In the genomic region with DNA sequence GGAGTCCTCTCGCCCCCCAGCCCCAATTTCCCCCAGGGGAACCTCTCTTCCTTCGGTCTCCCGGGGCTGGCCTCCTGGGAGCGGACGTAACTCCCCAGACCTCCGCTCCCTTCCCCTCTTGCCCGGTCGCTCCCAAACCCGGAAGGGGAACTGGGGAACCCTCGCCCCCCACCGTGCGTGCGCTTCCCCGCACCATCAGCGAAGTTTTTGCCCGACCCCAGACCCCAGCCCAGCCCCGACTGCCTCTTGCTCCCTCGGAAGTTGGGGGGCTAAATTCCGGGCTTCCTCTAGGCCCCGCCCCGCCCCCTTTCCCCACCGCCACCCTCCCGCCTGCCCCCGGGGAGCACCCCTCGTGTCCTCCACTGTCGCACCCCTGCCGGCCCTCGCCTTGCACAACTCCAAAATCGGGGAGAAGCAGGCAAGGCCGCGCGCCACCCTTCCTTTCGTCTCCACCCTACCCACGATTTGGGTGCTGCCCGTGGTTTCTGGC, we compare ENCODE assay signal across 8 cellular contexts. TPM values are rescaled to one million over a fixed set of nuclear protein-coding genes. Genes with fewer than 3 reads are reported as not detected.
DNase-seq lines count a peak whose midpoint lies in the region; ATAC-seq, FAIRE-seq and TF ChIP-seq lines count a peak whose summit lies in the region.

No MANE protein-coding gene starts in this region.

- H3K4me2 ChIP-seq in A549: peak overlapping the region; percentile 93

- H3K4me3 ChIP-seq in A549: peak overlapping the region; percentile 77
- H3K4me3 ChIP-seq in heart left ventricle: peak overlapping the region; percentile 79 to 100 (median 96)
- H3K4me3 ChIP-seq in retinal pigment epithelial cell (ENCODE audit: low read length): peak overlapping the region; percentile 92

- TF ChIP-seq CTCF in A549 (IDR thresholded peaks at IDR 0.05): no peak
- TF ChIP-seq CTCF in heart left ventricle (IDR thresholded peaks at IDR 0.05): no peak
- no peak for TF ChIP-seq CTCF in retinal pigment epithelial cell (conservative IDR thresholded peaks at IDR 0.05; ENCODE audit: low read depth, low read length)

- peaks cover 0 to 29% (median 26%) of the 10 kb centered on the region in 9 donors for H3K36me3 ChIP-seq in heart left ventricle

- POLR2A ChIA-PET in A549 (lab: Yijun Ruan, JAX): no interaction called here

- ATAC-seq in A549 (peak; percentile 37 to 45), GM19035 (IDR thresholded peaks at IDR 0.05; ENCODE audit: unreplicated experiment) (peak; percentile 5), heart left ventricle (peak in 2 of 4 donors; percentile 1 to 2), HG03175 (IDR thresholded peaks at IDR 0.05; ENCODE audit: unreplicated experiment) (no peak)
- no peak for ATAC-seq in activated naive CD4-positive, alpha-beta T cell treated with anti-CD3 and anti-CD28 coated beads, Interleukin-2, amount 50 U/mL, for 72 hours

- peak overlapping the region; percentile 87 to 99 for H3K27ac ChIP-seq in A549
- H3K27ac ChIP-seq in heart left ventricle: peak overlapping the region; percentile 88 to 100 (median 98)

- WGBS in A549 (ENCODE audit: missing lambda C conversion rate): under 1% methylated on average over 27 of the region's 35 CpGs
- 1% methylated on average over 19 to 35 of the region's 35 CpGs for WGBS in heart left ventricle, 4 donors

- H3K4me1 ChIP-seq in A549 (peaks cover 10% of the 10 kb centered on the region), heart left ventricle (peaks cover 0 to 40% (median 12%) of the 10 kb centered on the region in 12 donors)

- no peak for TF ChIP-seq EP300 in A549 (IDR thresholded peaks at IDR 0.05)

- DNase-seq in A549 (ENCODE audit: low read depth in 1 of 2, low spot score in 1 of 2) (no peak), NCI-H69 (lab: John Stamatoyannopoulos, UW) (peak; percentile 87), heart left ventricle (peak in 4 of 5 donors; percentile 59 to 79 (median 62)), retinal pigment epithelial cell (ENCODE audit: low read depth) (no peak), NCI-H510A treated with DMSO at 0.1 percent for 48 hours (lab: John Stamatoyannopoulos, UW) (no peak)
- DNase-seq in activated naive CD4-positive, alpha-beta T cell treated with anti-CD3 and anti-CD28 coated beads, Interleukin-2, amount 50 U/mL, for 72 hours (ENCODE audit: low spot score in 2 of 2): peak in 1 of 2 donors; percentile 50

- intact Hi-C loops in heart left ventricle (cut with DNase I): loop anchor here in 6 of 10 donors (1.0 to 10.0 kb wide), 9 partner anchors 31 to 89 kb away; a partner anchor contains a TSS

- FAIRE-seq in A549 (lab: Jason Lieb, UNC): no peak

- H3K9me3 ChIP-seq in A549 (no peaks in the 10 kb centered on the region), heart left ventricle (no peaks in the 10 kb centered on the region)

- TF ChIP-seq POLR2A in A549 (IDR thresholded peaks at IDR 0.05; ENCODE audit: low read length) (no peak), heart left ventricle (IDR thresholded peaks at IDR 0.05) (no peak)

- no peaks in the 10 kb centered on the region for H3K27me3 ChIP-seq in heart left ventricle

- CTCF ChIA-PET in A549 (lab: Yijun Ruan, JAX): interaction anchor here (0.5 to 5.6 kb wide), 3 partner anchors 16 to 115 kb away, joined by 3 to 72 read pairs (median 5); no protein-coding TSS in a partner anchor

- H3K36me3 Mint-ChIP-seq in activated naive CD4-positive, alpha-beta T cell treated with anti-CD3 and anti-CD28 coated beads, Interleukin-2, amount 50 U/mL, for 72 hours: peaks cover 15 to 16% of the 10 kb centered on the region in 2 donors

- TF ChIP-seq RAD21 in A549 (conservative IDR thresholded peaks at IDR 0.05 in 1 of 2, IDR thresholded peaks at IDR 0.05 in 1 of 2): no peak

- no peaks in the 10 kb centered on the region for H3K9me3 Mint-ChIP-seq in activated naive CD4-positive, alpha-beta T cell treated with anti-CD3 and anti-CD28 coated beads, Interleukin-2, amount 50 U/mL, for 72 hours

- H3K27ac Mint-ChIP-seq in activated naive CD4-positive, alpha-beta T cell treated with anti-CD3 and anti-CD28 coated beads, Interleukin-2, amount 50 U/mL, for 72 hours: peak overlapping the region; percentile 93 to 97

TF ChIP-seq in A549, 52 proteins besides CTCF, POLR2A, EP300 and RAD21:
- TF ChIP-seq RNF2 (IDR thresholded peaks at IDR 0.05; ENCODE audit: borderline replicate concordance, low read depth) (no peak), EHF (CRISPR knock-in tag; IDR thresholded peaks at IDR 0.05) (no peak), SREBF2 (IDR thresholded peaks at IDR 0.05) (no peak), JUN (IDR thresholded peaks at IDR 0.05) (peak in 1 of 2 experiments; percentile 67; a peak in 2 of 5 replicates), PHF8 (IDR thresholded peaks at IDR 0.05; ENCODE audit: borderline replicate concordance, low read depth) (0 out of 2 replicates have a peak, but pooled peaks have one; percentile 29)

RNA-seq across cellular contexts. Expression of a gene that starts 0.4 kb away (rescaled TPM):
- polyA plus RNA-seq in A549 (2011; rRNA removed) (50.8 and 67.2 TPM in 2 replicates), A549 (2017; fragmentation: RNase III; extraction: RNeasy Plus Mini Kit Qiagen cat#74134 plus additional on column Dnase treatment) (156 to 169 TPM (median 163 TPM) in 3 replicates), heart left ventricle (100 to 1,000 TPM in 1 of 2 donors, 10 to 100 TPM in 1; 48.0 to 199 TPM)
- polyA plus RNA-seq in A549 (2012; cell fraction: cytosol; rRNA removed): 209 and 297 TPM in 2 replicates
- polyA plus RNA-seq in A549 (2012; cell fraction: nucleus; rRNA removed): 258 and 281 TPM in 2 replicates
- 66.3 and 103 TPM in 2 replicates for polyA minus RNA-seq in A549 (2011; rRNA and poly(A)+ RNA removed)
- 100 to 1,000 TPM; 213 to 239 TPM for total RNA-seq in activated naive CD4-positive, alpha-beta T cell treated with anti-CD3 and anti-CD28 coated beads, Interleukin-2, amount 50 U/mL, for 72 hours
- total RNA-seq in heart left ventricle: 100 to 1,000 TPM in 7 of 9 donors, 10 to 100 TPM in 2; 94.8 to 188 (median 122) TPM

RNA-seq across cellular contexts. Expression of a gene that starts 17.7 kb away (rescaled TPM):
- polyA plus RNA-seq in A549 (2011; rRNA removed) (not detected in 2 replicates), A549 (2017; fragmentation: RNase III; extraction: RNeasy Plus Mini Kit Qiagen cat#74134 plus additional on column Dnase treatment) (not detected in 3 replicates), heart left ventricle (not detected)
- not detected in 2 replicates for polyA plus RNA-seq in A549 (2012; cell fraction: cytosol; rRNA removed)
- not detected in 2 replicates for polyA plus RNA-seq in A549 (2012; cell fraction: nucleus; rRNA removed)
- polyA minus RNA-seq in A549 (2011; rRNA and poly(A)+ RNA removed): not detected in 2 replicates
- not detected for total RNA-seq in activated naive CD4-positive, alpha-beta T cell treated with anti-CD3 and anti-CD28 coated beads, Interleukin-2, amount 50 U/mL, for 72 hours
- not detected for total RNA-seq in heart left ventricle

RNA-seq across cellular contexts. Expression of a gene that starts 20.1 kb away (rescaled TPM):
- polyA plus RNA-seq in A549 (2011; rRNA removed) (5.1 and 5.8 TPM in 2 replicates), A549 (2017; fragmentation: RNase III; extraction: RNeasy Plus Mini Kit Qiagen cat#74134 plus additional on column Dnase treatment) (15.0 to 20.5 TPM (median 18.9 TPM) in 3 replicates), heart left ventricle (10 to 100 TPM; 12.9 to 23.8 TPM)
- polyA plus RNA-seq in A549 (2012; cell fraction: cytosol; rRNA removed): 7.2 and 9.9 TPM in 2 replicates
- 64.9 and 66.5 TPM in 2 replicates for polyA plus RNA-seq in A549 (2012; cell fraction: nucleus; rRNA removed)
- polyA minus RNA-seq in A549 (2011; rRNA and poly(A)+ RNA removed): 4.2 and 5.5 TPM in 2 replicates
- 10 to 100 TPM; 47.2 to 58.4 TPM for total RNA-seq in activated naive CD4-positive, alpha-beta T cell treated with anti-CD3 and anti-CD28 coated beads, Interleukin-2, amount 50 U/mL, for 72 hours
- total RNA-seq in heart left ventricle: 10 to 100 TPM; 14.1 to 31.7 (median 23.2) TPM

RNA-seq across cellular contexts. Expression of a gene that starts 31.9 kb away (rescaled TPM):
- polyA plus RNA-seq in A549 (2011; rRNA removed) (29.5 and 37.3 TPM in 2 replicates), A549 (2017; fragmentation: RNase III; extraction: RNeasy Plus Mini Kit Qiagen cat#74134 plus additional on column Dnase treatment) (72.3 to 77.4 TPM (median 74.8 TPM) in 3 replicates), heart left ventricle (10 to 100 TPM; 42.1 to 62.4 TPM)
- polyA plus RNA-seq in A549 (2012; cell fraction: cytosol; rRNA removed): 144 and 155 TPM in 2 replicates
- polyA plus RNA-seq in A549 (2012; cell fraction: nucleus; rRNA removed): 83.7 and 98.8 TPM in 2 replicates
- polyA minus RNA-seq in A549 (2011; rRNA and poly(A)+ RNA removed): 14.5 and 18.9 TPM in 2 replicates
- 10 to 100 TPM; 37.3 to 47.5 TPM for total RNA-seq in activated naive CD4-positive, alpha-beta T cell treated with anti-CD3 and anti-CD28 coated beads, Interleukin-2, amount 50 U/mL, for 72 hours
- total RNA-seq in heart left ventricle: 10 to 100 TPM; 24.1 to 41.3 (median 28.9) TPM

RNA-seq across cellular contexts. Expression of a gene that starts 32.6 kb away (rescaled TPM):
- 1.1 and 1.3 TPM in 2 replicates for polyA plus RNA-seq in A549 (2011; rRNA removed)
- 2.3 and 3.0 TPM in 2 replicates for polyA plus RNA-seq in A549 (2012; cell fraction: cytosol; rRNA removed)
- 7.6 and 9.0 TPM in 2 replicates for polyA plus RNA-seq in A549 (2012; cell fraction: nucleus; rRNA removed)
- polyA plus RNA-seq in A549 (2017; fragmentation: RNase III; extraction: RNeasy Plus Mini Kit Qiagen cat#74134 plus additional on column Dnase treatment): 2.5 to 3.1 TPM (median 3.0 TPM) in 3 replicates
- 0.92 and 1.1 TPM in 2 replicates for polyA minus RNA-seq in A549 (2011; rRNA and poly(A)+ RNA removed)
- total RNA-seq in activated naive CD4-positive, alpha-beta T cell treated with anti-CD3 and anti-CD28 coated beads, Interleukin-2, amount 50 U/mL, for 72 hours: 10 to 100 TPM; 13.1 to 19.1 TPM
- under 1 TPM in 4 of 9 donors, not detected in 5; 0.15 to 0.59 (median 0.45) TPM for total RNA-seq in heart left ventricle
- under 1 TPM; 0.08 to 0.37 TPM for polyA plus RNA-seq in heart left ventricle

Comparison
In these comparisons a context has a peak if more than half of its experiments do, and no peak if none do; other contexts are left out.
1. ATAC-seq: peak in A549 (2 of 2) and GM19035 (single experiment); none in activated naive CD4-positive, alpha-beta T cell treated with anti-CD3 and anti-CD28 coated beads, Interleukin-2, amount 50 U/mL, for 72 hours (0 of 2) and HG03175 (single experiment).
2. DNase-seq: peak in NCI-H69 (single experiment) and heart left ventricle (4 of 5); none in A549 (0 of 2), retinal pigment epithelial cell (single experiment) and NCI-H510A treated with DMSO at 0.1 percent for 48 hours (single experiment).
3. Peak in every context shown above with its lines, with median percentiles within 50 percentile points of each other: H3K4me3 ChIP-seq.